In genomic region chrX:41001327-41001726, GRCh38 we compare ENCODE assay signal across 1 cellular context.
TF ChIP-seq lines count a peak whose summit lies in the region.

No MANE protein-coding gene starts in this region.

TF ChIP-seq in H1, 55 proteins besides CTCF, POLR2A, EP300 and RAD21:
- no peak for TF ChIP-seq ZNF274 (IDR thresholded peaks at IDR 0.05; ENCODE audit: borderline replicate concordance, extremely low read depth, low read length)
- TF ChIP-seq ASH2L (IDR thresholded peaks at IDR 0.05; ENCODE audit: low read length) = no peak
- TF ChIP-seq NANOG (IDR thresholded peaks at IDR 0.05; ENCODE audit: insufficient read depth, low read depth, low read length, poor library complexity, severe bottlenecking) = no peak
- no peak for TF ChIP-seq CHD7 (IDR thresholded peaks at IDR 0.05; ENCODE audit: insufficient replicate concordance, low read length)
- no peak for TF ChIP-seq RFX5 (IDR thresholded peaks at IDR 0.05; ENCODE audit: borderline replicate concordance, low read depth, low read length)
- TF ChIP-seq ATF3 (IDR thresholded peaks at IDR 0.05; ENCODE audit: insufficient read depth, low read depth, low read length) = no peak
- no peak for TF ChIP-seq RNF2 (IDR thresholded peaks at IDR 0.05; ENCODE audit: borderline replicate concordance, low read depth, low read length, missing control alignments, poor library complexity, severe bottlenecking)
- TF ChIP-seq PHF8 (conservative IDR thresholded peaks at IDR 0.05; ENCODE audit: low read depth, low read length) = no peak
- no peak for TF ChIP-seq RXRA (IDR thresholded peaks at IDR 0.05; ENCODE audit: insufficient read depth, low read depth, low read length)
- no peak for TF ChIP-seq E2F6 (IDR thresholded peaks at IDR 0.05)
- TF ChIP-seq EGR1 (IDR thresholded peaks at IDR 0.05; ENCODE audit: borderline replicate concordance, low read depth, low read length) = no peak
- TF ChIP-seq TEAD4 (IDR thresholded peaks at IDR 0.05; ENCODE audit: low read depth, low read length) = no peak
- no peak for TF ChIP-seq BCL11A (IDR thresholded peaks at IDR 0.05; ENCODE audit: low read depth in 2 of 2, low read length in 2 of 2)
- TF ChIP-seq JUND (IDR thresholded peaks at IDR 0.05; ENCODE audit: low read length) = no peak
- TF ChIP-seq SIX5 (IDR thresholded peaks at IDR 0.05; ENCODE audit: low read depth, low read length) = no peak
- TF ChIP-seq CHD2 (IDR thresholded peaks at IDR 0.05; ENCODE audit: low read length) = no peak
- TF ChIP-seq SIRT6 (IDR thresholded peaks at IDR 0.05; ENCODE audit: low read length) = no peak
- no peak for TF ChIP-seq GABPA (IDR thresholded peaks at IDR 0.05; ENCODE audit: borderline replicate concordance, insufficient read depth, low read length)
